Comparison of ENCODE assay signal across 11 cellular contexts in genomic region chr1:224331326-224331725, GRCh38. TPM values are rescaled to one million over a fixed set of nuclear protein-coding genes. Genes with fewer than 3 reads are reported as not detected.
DNase-seq lines count a peak whose midpoint lies in the region; ATAC-seq, FAIRE-seq and TF ChIP-seq lines count a peak whose summit lies in the region.
"Had no signal": no experiment of that assay in that cellular context is flagged by ENCODE, and none has a peak within 500 bp of the region (broad histone marks: within the 10 kb centered on the region; RNA-seq: fewer than 3 reads in every experiment).

No MANE protein-coding gene starts in this region.

- no peaks in the 10 kb centered on the region for H3K27me3 Mint-ChIP-seq in activated T-cell treated with anti-CD3 and anti-CD28 coated beads, Interleukin-2, amount 50 U/mL, for 24 hours

- H3K36me3 Mint-ChIP-seq in activated T-cell treated with anti-CD3 and anti-CD28 coated beads, Interleukin-2, amount 50 U/mL, for 24 hours (ENCODE audit: low read depth), result peaks cover 27% of the 10 kb centered on the region

- H3K9me3 ChIP-seq in MM.1S (replicated peaks; ENCODE audit: insufficient read depth, low read length), result no peaks in the 10 kb centered on the region
- H3K9me3 ChIP-seq in mammary epithelial cell (replicated peaks; ENCODE audit: insufficient read depth, low read length), result no peaks in the 10 kb centered on the region
- H3K9me3 ChIP-seq in psoas muscle, result no peaks in the 10 kb centered on the region
- H3K9me3 ChIP-seq in vagina, result no peaks in the 10 kb centered on the region
- H3K9me3 ChIP-seq in pancreas, result no peaks in the 10 kb centered on the region

- H3K27ac Mint-ChIP-seq in activated T-cell treated with anti-CD3 and anti-CD28 coated beads, Interleukin-2, amount 50 U/mL, for 24 hours, result no peak overlapping the region

- H3K9me2 ChIP-seq in MM.1S (replicated peaks; ENCODE audit: insufficient read depth, low read length), result no peaks in the 10 kb centered on the region

- H3K27me3 ChIP-seq in MM.1S (replicated peaks; ENCODE audit: insufficient read depth, low read length) (no peaks in the 10 kb centered on the region), mammary epithelial cell (ENCODE audit: insufficient read depth, low read length) (no peaks in the 10 kb centered on the region), psoas muscle (ENCODE audit: insufficient read depth in 3 of 3, low read length in 2 of 3) (no peaks in the 10 kb centered on the region), vagina (no peaks in the 10 kb centered on the region), pancreas (no peaks in the 10 kb centered on the region)

- TF ChIP-seq CTCF in MM.1S (IDR thresholded peaks at IDR 0.05; ENCODE audit: low read length) (no peak), mammary epithelial cell (conservative IDR thresholded peaks at IDR 0.05 in 1 of 2, IDR thresholded peaks at IDR 0.05 in 1 of 2; ENCODE audit: extremely low read depth in 1 of 2, insufficient read depth in 1 of 2, low read depth in 1 of 2, low read length in 2 of 2) (no peak), psoas muscle (IDR thresholded peaks at IDR 0.05) (no peak), vagina (IDR thresholded peaks at IDR 0.05) (no peak), pancreas (IDR thresholded peaks at IDR 0.05) (no peak)

- no peaks in the 10 kb centered on the region for H3K9me3 Mint-ChIP-seq in activated T-cell treated with anti-CD3 and anti-CD28 coated beads, Interleukin-2, amount 50 U/mL, for 24 hours

- H3K27ac ChIP-seq in MM.1S (ENCODE audit: low read length) (no peak overlapping the region), mammary epithelial cell (ENCODE audit: insufficient read depth, low read depth, low read length) (no peak overlapping the region), psoas muscle (peak overlapping the region; percentile 94), vagina (no peak overlapping the region), pancreas (peak overlapping the region in 1 of 4 donors; percentile 94)

- FAIRE-seq in pancreas (lab: Jason Lieb, UNC), result no peak
- FAIRE-seq: kidney had no signal

- H3K4me1 Mint-ChIP-seq in activated T-cell treated with anti-CD3 and anti-CD28 coated beads, Interleukin-2, amount 50 U/mL, for 24 hours (ENCODE audit: low read depth), result peaks cover 52% of the 10 kb centered on the region

- H3K4me3 ChIP-seq in MM.1S (ENCODE audit: low read length) (no peak overlapping the region), mammary epithelial cell (replicated peaks in 1 of 3; ENCODE audit: insufficient read depth in 1 of 3, low read depth in 2 of 3, low read length in 3 of 3) (peak overlapping the region in 1 of 3 experiments; percentile 64), psoas muscle (peak overlapping the region; percentile 76), vagina (peak overlapping the region in 1 of 2 donors; percentile 75), pancreas (peak overlapping the region in 1 of 4 donors; percentile 62)

- peak overlapping the region; percentile 90; the same call in 1 of the 2 replicates for H3K9ac ChIP-seq in MM.1S (ENCODE audit: low read length)
- no peak overlapping the region for H3K9ac ChIP-seq in mammary epithelial cell (ENCODE audit: insufficient read depth, low read length)

- no peak for TF ChIP-seq POLR2A in vagina (IDR thresholded peaks at IDR 0.05)

- H3K79me2 ChIP-seq in MM.1S (ENCODE audit: low read length) (peaks cover 35% of the 10 kb centered on the region), mammary epithelial cell (ENCODE audit: insufficient read depth, low read length) (peaks cover 35% of the 10 kb centered on the region)

- H3K4me2 ChIP-seq in MM.1S (ENCODE audit: low read depth, low read length) (peak overlapping the region; percentile 71; the same call in 1 of the 2 replicates), mammary epithelial cell (ENCODE audit: insufficient read depth, low read depth, low read length) (peak overlapping the region; percentile 93)

- in situ Hi-C loops in mammary epithelial cell (cut with MboI; ENCODE audit: low sequenced_read_pairs in 2 of 2), result loop anchor here in 1 of 2 donors (25.0 kb wide), 1 partner anchor 519 kb away; no protein-coding TSS in a partner anchor

- CTCF ChIA-PET in mammary epithelial cell (lab: Charles Lee; ENCODE audit: low non-redundant PET), result no interaction called here

- DNase-seq in activated T-cell treated with anti-CD3 and anti-CD28 coated beads, Interleukin-2, amount 50 U/mL, for 24 hours, result no peak
- no peak for DNase-seq in activated T-cell treated with anti-CD3 and anti-CD28 coated beads, Interleukin-2, amount 50 U/mL, for 1 hour
- no peak for DNase-seq in MM.1S
- DNase-seq in mammary epithelial cell, result no peak
- DNase-seq in psoas muscle, result no peak
- no peak for DNase-seq in vagina (ENCODE audit: extremely low spot score in 2 of 2)
- DNase-seq in RKO (ENCODE audit: low spot score), result no peak
- no peak for DNase-seq in pancreas
- DNase-seq: kidney; NCI-H345; stimulated activated CD4-positive, alpha-beta T cell treated with anti-CD3 and anti-CD28 coated beads, Interleukin-2, amount 100 ng/mL, for 24 hours had no signal

- H4K20me1 ChIP-seq in MM.1S (ENCODE audit: insufficient read depth, low read length) (peaks cover 2% of the 10 kb centered on the region; the same call in 1 of the 2 replicates), mammary epithelial cell (ENCODE audit: insufficient read depth, low read length) (no peaks in the 10 kb centered on the region)

- intact Hi-C loops in mammary epithelial cell (cut with micrococcal nuclease) (loop anchor here (5.0 kb wide), 1 partner anchor 126 kb away; no protein-coding TSS in a partner anchor), psoas muscle (cut with DNase I) (loop anchor here in 1 of 2 donors (5.0 kb wide), 1 partner anchor 214 kb away; no protein-coding TSS in a partner anchor), vagina (cut with DNase I) (no loop called here), pancreas (cut with DNase I) (loop anchor here in 1 of 3 donors (10.0 kb wide), 1 partner anchor 217 kb away; the partner anchor contains the start of gene FBXO28)

- no TSS peak for BruUV-seq in mammary epithelial cell (replicated peaks; lab: Mats Ljungman, UMichigan)

- H3K36me3 ChIP-seq in MM.1S (replicated peaks; ENCODE audit: insufficient read depth, low read length), result peaks cover 4% of the 10 kb centered on the region; the same call in 1 of the 2 replicates
- peaks cover 6% of the 10 kb centered on the region for H3K36me3 ChIP-seq in mammary epithelial cell (ENCODE audit: insufficient read depth, low read length)
- H3K36me3 ChIP-seq in psoas muscle (ENCODE audit: insufficient read depth in 1 of 2, low read depth in 1 of 2), result peaks cover 0 to 8% of the 10 kb centered on the region in 2 donors
- H3K36me3 ChIP-seq in vagina, result peaks cover 0 to 3% of the 10 kb centered on the region in 2 donors
- H3K36me3 ChIP-seq in pancreas, result no peaks in the 10 kb centered on the region

- H3K4me3 Mint-ChIP-seq in activated T-cell treated with anti-CD3 and anti-CD28 coated beads, Interleukin-2, amount 50 U/mL, for 24 hours, result peak overlapping the region; percentile 93

- H3K4me1 ChIP-seq in MM.1S (ENCODE audit: low read length) (peaks cover 10% of the 10 kb centered on the region), mammary epithelial cell (ENCODE audit: insufficient read depth, low read length) (peaks cover 14% of the 10 kb centered on the region), psoas muscle (peaks cover 17% of the 10 kb centered on the region), vagina (peaks cover 29% of the 10 kb centered on the region), pancreas (peaks cover 9 to 19% (median 15%) of the 10 kb centered on the region in 3 donors)

- no CpG with 5 or more reads among the region's 2 CpGs for WGBS in mammary epithelial cell (ENCODE audit: low coverage, missing lambda C conversion rate)
- 98 to 100% (median 100%) methylated on average over 2 of the region's 2 CpGs for WGBS in psoas muscle, 3 donors
- 97 to 100% methylated on average over 2 of the region's 2 CpGs for WGBS in pancreas, 2 donors

- H2AFZ ChIP-seq in MM.1S (ENCODE audit: low read length) (no peak overlapping the region), mammary epithelial cell (ENCODE audit: low read depth, low read length) (no peak overlapping the region)

- ATAC-seq in psoas muscle, result no peak
- ATAC-seq in pancreas, result no peak

- H3F3A ChIP-seq in MM.1S (ENCODE audit: insufficient read depth, low read length), result peaks cover 12% of the 10 kb centered on the region

- dilution Hi-C loops in mammary epithelial cell (cut with HindIII; ENCODE audit: low sequenced_read_pairs), result no loop called here

RNA-seq across cellular contexts. Expression of gene NVL, which starts 1.4 kb away (rescaled TPM):
- total RNA-seq in mammary epithelial cell (10 to 100 TPM; 24.3 to 28.8 TPM), psoas muscle (10 to 100 TPM in 1 of 4 donors, 1 to 10 TPM in 3; 6.3 to 11.0 (median 8.1) TPM), vagina (34.6 TPM), pancreas (10 to 100 TPM in 4 of 6 donors, 1 to 10 TPM in 2; 9.6 to 13.6 (median 12.3) TPM)
- polyA plus RNA-seq in mammary epithelial cell (16.8 TPM), psoas muscle (1 to 10 TPM; 7.0 to 10.0 (median 8.2) TPM), pancreas (10 to 100 TPM; 33.3 to 35.9 TPM)
- 24.4 TPM for polyA minus RNA-seq in mammary epithelial cell

RNA-seq across cellular contexts. Expression of gene CNIH4, which starts 25.4 kb away (rescaled TPM):
- 10 to 100 TPM; 82.2 to 82.3 TPM for total RNA-seq in mammary epithelial cell
- 91.3 TPM for polyA plus RNA-seq in mammary epithelial cell
- 42.8 TPM for polyA minus RNA-seq in mammary epithelial cell
- 10 to 100 TPM; 29.7 to 38.4 (median 34.3) TPM for total RNA-seq in psoas muscle
- polyA plus RNA-seq in psoas muscle, result 100 to 1,000 TPM in 1 of 3 donors, 10 to 100 TPM in 2; 42.5 to 103 (median 48.2) TPM
- total RNA-seq in vagina, result 36.1 TPM
- 10 to 100 TPM in 5 of 6 donors, 1 to 10 TPM in 1; 8.0 to 17.9 (median 13.3) TPM for total RNA-seq in pancreas
- 10 to 100 TPM; 14.3 to 17.6 TPM for polyA plus RNA-seq in pancreas
